ENCODE assay signal across 19 cellular contexts in the genomic region with DNA sequence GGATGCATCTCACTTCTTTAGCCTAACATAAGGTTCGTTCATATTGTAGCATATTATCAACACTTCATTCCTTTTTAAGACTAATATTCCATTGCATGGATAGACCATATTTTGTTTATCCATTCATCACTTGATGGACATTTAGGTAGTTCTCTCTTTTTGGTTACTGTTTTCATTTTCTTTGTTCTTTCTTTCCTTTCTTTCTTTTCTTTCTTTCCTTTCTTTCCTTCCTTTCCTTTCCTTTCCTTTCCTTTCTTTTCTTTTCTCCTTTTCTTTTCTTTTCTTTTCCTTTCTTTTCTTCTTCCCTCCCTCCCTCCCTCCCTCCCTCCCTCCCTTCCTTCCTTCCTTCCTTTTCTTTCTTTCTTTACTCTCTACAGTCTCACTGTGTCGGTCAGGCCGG. TPM values are rescaled to one million over a fixed set of nuclear protein-coding genes. Genes with fewer than 3 reads are reported as not detected.
A peak's percentile ranks its signal among the peaks of the same experiment; 100 is the strongest.
DNase-seq lines count a peak whose midpoint lies in the region; ATAC-seq and TF ChIP-seq lines count a peak whose summit lies in the region.
"Had no signal": no experiment of that assay in that cellular context is flagged by ENCODE, and none has a peak within 500 bp of the region (broad histone marks: within the 10 kb centered on the region; RNA-seq: fewer than 3 reads in every experiment).

No MANE protein-coding gene starts in this region.

- peaks cover 95% of the 10 kb centered on the region for H3K79me2 ChIP-seq in SU-DHL-6 (ENCODE audit: insufficient read depth, low read length)

- no peaks in the 10 kb centered on the region for H3K27me3 Mint-ChIP-seq in naive B cell
- no peaks in the 10 kb centered on the region for H3K27me3 Mint-ChIP-seq in activated CD4-positive, alpha-beta memory T cell treated with anti-CD3 and anti-CD28 coated beads for 36 hours
- H3K27me3 Mint-ChIP-seq in activated T-cell treated with anti-CD3 and anti-CD28 coated beads, Interleukin-2, amount 50 U/mL, for 24 hours: no peaks in the 10 kb centered on the region
- H3K27me3 Mint-ChIP-seq: CD4-positive, alpha-beta memory T cell had no signal

- no peaks in the 10 kb centered on the region for H3K9me3 ChIP-seq in HEK293 (ENCODE audit: control insufficient read depth, insufficient read depth, low read depth, low read length)
- H3K9me3 ChIP-seq in SU-DHL-6 (ENCODE audit: insufficient read depth, low read length): no peaks in the 10 kb centered on the region
- H3K9me3 ChIP-seq: Caco-2 had no signal

- H3K4me1 Mint-ChIP-seq in naive B cell: peaks cover 68 to 93% (median 84%) of the 10 kb centered on the region in 3 donors
- peaks cover 8% of the 10 kb centered on the region for H3K4me1 Mint-ChIP-seq in activated CD4-positive, alpha-beta memory T cell treated with anti-CD3 and anti-CD28 coated beads for 36 hours (ENCODE audit: low read depth)
- H3K4me1 Mint-ChIP-seq in activated T-cell treated with anti-CD3 and anti-CD28 coated beads, Interleukin-2, amount 50 U/mL, for 24 hours (ENCODE audit: low read depth): peaks cover 15% of the 10 kb centered on the region

- peak overlapping the region; percentile 63 to 98 (median 92) for H3K27ac Mint-ChIP-seq in naive B cell
- H3K27ac Mint-ChIP-seq in activated CD4-positive, alpha-beta memory T cell treated with anti-CD3 and anti-CD28 coated beads for 36 hours: no peak overlapping the region
- H3K27ac Mint-ChIP-seq in activated T-cell treated with anti-CD3 and anti-CD28 coated beads, Interleukin-2, amount 50 U/mL, for 24 hours: no peak overlapping the region
- H3K27ac Mint-ChIP-seq: CD4-positive, alpha-beta memory T cell; HFFc6 had no signal

- intact Hi-C loops in activated CD4-positive, alpha-beta memory T cell treated with anti-CD3 and anti-CD28 coated beads for 36 hours (cut with micrococcal nuclease): no loop called here

- no peaks in the 10 kb centered on the region for H3K36me3 ChIP-seq in HEK293 (ENCODE audit: control insufficient read depth in 2 of 2, insufficient read depth in 1 of 2, low read length in 2 of 2)
- H3K36me3 ChIP-seq in SU-DHL-6 (ENCODE audit: low read length): peaks cover 19% of the 10 kb centered on the region

- CTCF ChIA-PET in HEK293 (lab: Yijun Ruan, JAX): no interaction called here
- CTCF ChIA-PET in activated CD4-positive, alpha-beta memory T cell treated with anti-CD3 and anti-CD28 coated beads for 36 hours (lab: Charles Lee): no interaction called here

- no peaks in the 10 kb centered on the region for H3K27me3 ChIP-seq in SU-DHL-6 (ENCODE audit: low read length)
- H3K27me3 ChIP-seq: BLaER1 had no signal

- peak overlapping the region in 5 of 8 donors; percentile 59 to 87 (median 69) for H3K4me3 Mint-ChIP-seq in naive B cell
- no peak overlapping the region for H3K4me3 Mint-ChIP-seq in activated CD4-positive, alpha-beta memory T cell treated with anti-CD3 and anti-CD28 coated beads for 36 hours
- H3K4me3 Mint-ChIP-seq in activated T-cell treated with anti-CD3 and anti-CD28 coated beads, Interleukin-2, amount 50 U/mL, for 24 hours: no peak overlapping the region
- H3K4me3 Mint-ChIP-seq: CD4-positive, alpha-beta memory T cell; HFFc6 had no signal

- H3K9me3 Mint-ChIP-seq in naive B cell: peaks cover 0 to 5% (median 0%) of the 10 kb centered on the region in 7 donors
- no peaks in the 10 kb centered on the region for H3K9me3 Mint-ChIP-seq in activated CD4-positive, alpha-beta memory T cell treated with anti-CD3 and anti-CD28 coated beads for 36 hours
- H3K9me3 Mint-ChIP-seq in activated T-cell treated with anti-CD3 and anti-CD28 coated beads, Interleukin-2, amount 50 U/mL, for 24 hours: no peaks in the 10 kb centered on the region
- H3K9me3 Mint-ChIP-seq: CD4-positive, alpha-beta memory T cell; HFFc6 had no signal

- H3K4me3 ChIP-seq in HEK293 (ENCODE audit: low read depth, low read length) (no peak overlapping the region), SU-DHL-6 (ENCODE audit: insufficient read depth, low read length, poor library complexity, severe bottlenecking) (no peak overlapping the region)
- H3K4me3 ChIP-seq: BLaER1 had no signal

- peaks cover 19 to 22% of the 10 kb centered on the region in 2 donors for H3K36me3 Mint-ChIP-seq in naive B cell
- H3K36me3 Mint-ChIP-seq in activated CD4-positive, alpha-beta memory T cell treated with anti-CD3 and anti-CD28 coated beads for 36 hours: no peaks in the 10 kb centered on the region
- no peaks in the 10 kb centered on the region for H3K36me3 Mint-ChIP-seq in activated T-cell treated with anti-CD3 and anti-CD28 coated beads, Interleukin-2, amount 50 U/mL, for 24 hours (ENCODE audit: low read depth)
- H3K36me3 Mint-ChIP-seq: CD4-positive, alpha-beta memory T cell had no signal

- no peak for TF ChIP-seq CTCF in HEK293 (tag by site-specific recombination; IDR thresholded peaks at IDR 0.05)
- no peak for TF ChIP-seq CTCF in SU-DHL-6 (IDR thresholded peaks at IDR 0.05; ENCODE audit: insufficient read depth, low read length, poor library complexity, severe bottlenecking)

- no peak overlapping the region for H3K4me2 ChIP-seq in SU-DHL-6 (ENCODE audit: low read depth, low read length, poor library complexity, severe bottlenecking)

- H3K9ac ChIP-seq in SU-DHL-6 (ENCODE audit: low read length): no peak overlapping the region
- H3K9ac ChIP-seq: BLaER1 had no signal

- H3K9me2 ChIP-seq in SU-DHL-6 (replicated peaks; ENCODE audit: insufficient read depth, low read length): no peaks in the 10 kb centered on the region

- no peak overlapping the region for H2AFZ ChIP-seq in SU-DHL-6 (ENCODE audit: low read depth, low read length, severe bottlenecking)

- no peaks in the 10 kb centered on the region for H4K20me1 ChIP-seq in SU-DHL-6 (ENCODE audit: low read depth, low read length)
- H4K20me1 ChIP-seq: BLaER1 had no signal

- peaks cover 73% of the 10 kb centered on the region for H3F3A ChIP-seq in SU-DHL-6 (ENCODE audit: insufficient read depth)

- H3K27ac ChIP-seq in HEK293 (ENCODE audit: extremely low read depth, low read depth, low read length) (no peak overlapping the region), SU-DHL-6 (ENCODE audit: low read depth, low read length) (peak overlapping the region; percentile 96)
- H3K27ac ChIP-seq: BLaER1 had no signal

- POLR2A ChIA-PET in HEK293 (lab: Yijun Ruan, JAX): interaction anchor here (0.6 kb wide), 1 partner anchor 72 kb away, joined by 3 read pairs; no protein-coding TSS in a partner anchor
- POLR2A ChIA-PET in activated CD4-positive, alpha-beta memory T cell treated with anti-CD3 and anti-CD28 coated beads for 36 hours (lab: Charles Lee): no interaction called here

- ATAC-seq in naive B cell (ENCODE audit: low read depth in 2 of 2) (no peak), HG02884 (IDR thresholded peaks at IDR 0.05; ENCODE audit: unreplicated experiment) (no peak)

- no peak for DNase-seq in naive B cell
- no peak for DNase-seq in activated CD4-positive, alpha-beta memory T cell treated with anti-CD3 and anti-CD28 coated beads for 36 hours
- no peak for DNase-seq in activated T-cell treated with anti-CD3 and anti-CD28 coated beads, Interleukin-2, amount 50 U/mL, for 24 hours
- no peak for DNase-seq in NCI-H1105 (lab: John Stamatoyannopoulos, UW)
- DNase-seq: Caco-2; CD4-positive, alpha-beta memory T cell; HFFc6; MV-4-11; NCI-H1694; NCI-H2081; NCI-H2171; NCI-H345; NCI-H524; NCI-H82; Right ventricle myocardium superior had no signal

- no peaks in the 10 kb centered on the region for H3K4me1 ChIP-seq in HEK293 (ENCODE audit: control insufficient read depth, insufficient read depth, low read length)
- H3K4me1 ChIP-seq: Caco-2 had no signal

TF ChIP-seq in HEK293, 187 proteins besides CTCF, POLR2A, EP300 and RAD21:
- TF ChIP-seq, protein P1, sequence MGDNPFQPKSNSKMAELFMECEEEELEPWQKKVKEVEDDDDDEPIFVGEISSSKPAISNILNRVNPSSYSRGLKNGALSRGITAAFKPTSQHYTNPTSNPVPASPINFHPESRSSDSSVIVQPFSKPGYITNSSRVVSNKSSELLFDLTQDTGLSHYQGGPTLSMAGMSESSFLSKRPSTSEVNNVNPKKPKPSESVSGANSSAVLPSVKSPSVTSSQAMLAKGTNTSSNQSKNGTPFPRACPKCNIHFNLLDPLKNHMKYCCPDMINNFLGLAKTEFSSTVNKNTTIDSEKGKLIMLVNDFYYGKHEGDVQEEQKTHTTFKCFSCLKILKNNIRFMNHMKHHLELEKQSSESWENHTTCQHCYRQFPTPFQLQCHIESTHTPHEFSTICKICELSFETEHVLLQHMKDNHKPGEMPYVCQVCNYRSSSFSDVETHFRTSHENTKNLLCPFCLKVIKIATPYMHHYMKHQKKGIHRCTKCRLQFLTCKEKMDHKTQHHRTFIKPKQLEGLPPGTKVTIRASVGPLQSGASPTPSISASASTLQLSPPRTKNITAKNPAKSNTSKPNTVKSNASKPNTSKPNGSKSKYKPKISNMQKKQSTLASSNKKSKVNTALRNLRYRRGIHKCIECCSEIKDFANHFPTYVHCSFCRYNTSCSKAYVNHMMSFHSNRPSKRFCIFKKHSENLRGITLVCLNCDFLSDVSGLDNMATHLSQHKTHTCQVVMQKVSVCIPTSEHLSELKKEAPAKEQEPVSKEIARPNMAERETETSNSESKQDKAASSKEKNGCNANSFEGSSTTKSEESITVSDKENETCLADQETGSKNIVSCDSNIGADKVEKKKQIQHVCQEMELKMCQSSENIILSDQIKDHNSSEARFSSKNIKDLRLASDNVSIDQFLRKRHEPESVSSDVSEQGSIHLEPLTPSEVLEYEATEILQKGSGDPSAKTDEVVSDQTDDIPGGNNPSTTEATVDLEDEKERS (tag by site-specific recombination; IDR thresholded peaks at IDR 0.05): no peak
- peak; percentile 89 for TF ChIP-seq PRDM1 (tag by site-specific recombination; IDR thresholded peaks at IDR 0.05)

RNA-seq across cellular contexts. Expression of a gene that starts 24.2 kb away (rescaled TPM):
- polyA plus RNA-seq in naive B cell (ENCODE audit: low read depth in 6 of 6): 100 to 1,000 TPM in 2 of 6 donors, 10 to 100 TPM in 4; 65.1 to 119 (median 92.5) TPM
- 10 to 100 TPM in 1 of 2 experiments, 1 to 10 TPM in 1; 8.3 to 10.6 TPM for total RNA-seq in activated CD4-positive, alpha-beta memory T cell treated with anti-CD3 and anti-CD28 coated beads for 36 hours

Comparison
In these comparisons a context has a peak if more than half of its experiments do, and no peak if none do; other contexts are left out.
1. H3K27ac Mint-ChIP-seq: peak in naive B cell (6 of 6); none in activated CD4-positive, alpha-beta memory T cell treated with anti-CD3 and anti-CD28 coated beads for 36 hours (single experiment) and activated T-cell treated with anti-CD3 and anti-CD28 coated beads, Interleukin-2, amount 50 U/mL, for 24 hours (single experiment).
2. H3K4me3 Mint-ChIP-seq: peak in naive B cell (5 of 8); none in activated CD4-positive, alpha-beta memory T cell treated with anti-CD3 and anti-CD28 coated beads for 36 hours (single experiment) and activated T-cell treated with anti-CD3 and anti-CD28 coated beads, Interleukin-2, amount 50 U/mL, for 24 hours (single experiment).